Comparison of ENCODE assay signal across 12 cellular contexts in the genomic region with DNA sequence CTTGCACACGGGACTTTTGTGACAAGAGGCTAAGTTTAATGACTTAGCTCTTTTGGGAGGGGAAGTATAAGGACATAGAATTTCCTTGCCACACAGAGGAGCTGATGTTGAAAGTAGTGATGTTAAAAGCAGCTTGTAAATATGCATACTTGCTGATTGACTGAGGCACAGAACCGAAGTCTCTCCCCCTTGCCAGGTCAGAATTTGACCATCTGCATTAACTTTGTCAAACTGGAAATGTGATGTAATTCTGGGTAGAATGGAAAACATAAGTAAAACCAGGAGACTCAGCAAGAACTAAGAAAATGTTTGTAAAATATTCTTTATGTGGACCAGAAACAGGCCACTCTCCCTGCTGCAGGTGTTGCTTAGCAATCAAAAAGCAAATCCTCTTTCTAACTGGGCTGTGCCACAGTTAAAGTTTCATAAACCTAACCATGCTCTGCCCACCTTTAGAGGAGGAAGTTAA.
DNase-seq lines count a peak whose midpoint lies in the region; ATAC-seq and TF ChIP-seq lines count a peak whose summit lies in the region.
"Had no signal": no experiment of that assay in that cellular context is flagged by ENCODE, and none has a peak within 500 bp of the region (broad histone marks: within the 10 kb centered on the region; RNA-seq: fewer than 3 reads in every experiment).

No MANE protein-coding gene starts in this region.

- no peak overlapping the region for H3K4me3 ChIP-seq in foreskin fibroblast (ENCODE audit: low read depth in 1 of 2, low read length in 2 of 2)
- H3K4me3 ChIP-seq: right atrium auricular region had no signal

- ATAC-seq in GM18517 (IDR thresholded peaks at IDR 0.05; ENCODE audit: unreplicated experiment) (peak; percentile 61), GM21447 (IDR thresholded peaks at IDR 0.05; ENCODE audit: unreplicated experiment) (peak; percentile 67), HG03442 (IDR thresholded peaks at IDR 0.05; ENCODE audit: unreplicated experiment) (peak; percentile 46)

- no peaks in the 10 kb centered on the region for H3K4me1 Mint-ChIP-seq in Calu3 (ENCODE audit: low read depth, unreplicated experiment)

- DNase-seq in foreskin fibroblast (peak; percentile 41 to 71), HEK293T (ENCODE audit: extremely low spot score) (no peak), HuH-7 (ENCODE audit: low spot score) (no peak), Calu3 (no peak), NAMALWA (ENCODE audit: low spot score) (no peak)
- DNase-seq: activated naive CD4-positive, alpha-beta T cell treated with Interleukin-2 at 50 U/mL for 16 hours; EL; NCI-H1436 had no signal

- H3K27me3 Mint-ChIP-seq in Calu3 (ENCODE audit: unreplicated experiment) = no peaks in the 10 kb centered on the region

- BruUV-seq in Calu3 (replicated peaks; lab: Mats Ljungman, UMichigan) = no TSS peak

- TF ChIP-seq CTCF in foreskin fibroblast (IDR thresholded peaks at IDR 0.05; ENCODE audit: low read depth, low read length) = no peak
- no peak for TF ChIP-seq CTCF in Calu3 (IDR thresholded peaks at IDR 0.05; ENCODE audit: unreplicated experiment)

- POLR2A ChIA-PET in HEK293T (lab: Yijun Ruan, JAX) = interaction anchor here (0.9 to 1.2 kb wide), 2 partner anchors 11 to 12 kb away, joined by 3 read pairs; no protein-coding TSS in a partner anchor

- intact Hi-C loops in Calu3 (cut with micrococcal nuclease; ENCODE audit: unreplicated experiment) = no loop called here

- CTCF ChIA-PET in HEK293T (lab: Yijun Ruan, JAX) (interaction anchor here (0.6 to 1.6 kb wide), 3 partner anchors 9 to 21 kb away, joined by 3 to 13 read pairs (median 4); no protein-coding TSS in a partner anchor), Calu3 (lab: Charles Lee) (no interaction called here)

- no peak overlapping the region for H3K27ac Mint-ChIP-seq in Calu3 (ENCODE audit: unreplicated experiment)

- H3K36me3 Mint-ChIP-seq in Calu3 (ENCODE audit: insufficient read depth, unreplicated experiment) = no peaks in the 10 kb centered on the region

- H3K4me3 Mint-ChIP-seq in Calu3 (ENCODE audit: low read depth, unreplicated experiment) = no peak overlapping the region

- H3K9me3 Mint-ChIP-seq in Calu3 (ENCODE audit: low read depth, unreplicated experiment) = no peaks in the 10 kb centered on the region

TF ChIP-seq in HEK293T, 16 proteins besides CTCF, POLR2A, EP300 and RAD21:
- TF ChIP-seq SP1 (IDR thresholded peaks at IDR 0.05) (no peak), PKNOX1 (IDR thresholded peaks at IDR 0.05) (no peak), ELF4 (IDR thresholded peaks at IDR 0.05) (no peak), BHLHE40 (IDR thresholded peaks at IDR 0.05; ENCODE audit: borderline replicate concordance) (no peak), SUZ12 (IDR thresholded peaks at IDR 0.05) (no peak), L3MBTL2 (conservative IDR thresholded peaks at IDR 0.05) (no peak), FOXA1 (IDR thresholded peaks at IDR 0.05) (no peak), TARDBP (IDR thresholded peaks at IDR 0.05) (no peak)

Comparison
In these comparisons a context has a peak if more than half of its experiments do, and no peak if none do; other contexts are left out.
1. DNase-seq: peak in foreskin fibroblast (2 of 2); none in HEK293T (single experiment), HuH-7 (single experiment), Calu3 (single experiment) and NAMALWA (single experiment).
2. Peak in every context shown above with its lines, with median percentiles within 50 percentile points of each other: ATAC-seq.